Comparison of ENCODE assay signal across 8 cellular contexts in the genomic region with DNA sequence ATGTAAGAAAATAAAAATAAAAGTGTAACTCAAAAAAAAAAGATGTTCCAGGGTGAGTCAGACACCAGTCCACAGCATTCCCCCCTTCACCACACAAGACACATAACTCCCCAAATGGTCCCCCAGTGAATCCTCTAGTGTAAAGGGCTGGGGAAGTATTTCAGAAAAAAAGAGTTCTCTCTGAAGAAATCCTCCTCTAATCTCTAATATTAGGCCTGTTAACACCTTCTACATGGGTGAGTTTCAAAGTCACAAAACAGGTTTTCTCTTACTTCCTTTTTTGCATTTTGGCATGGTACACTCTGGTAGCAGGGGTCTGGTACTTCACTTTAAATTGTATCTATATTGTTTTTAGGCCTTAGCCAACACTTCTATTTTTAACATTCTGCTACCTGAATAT. TPM values are rescaled to one million over a fixed set of nuclear protein-coding genes. Genes with fewer than 3 reads are reported as not detected.
DNase-seq lines count a peak whose midpoint lies in the region; ATAC-seq and TF ChIP-seq lines count a peak whose summit lies in the region.
"Had no signal": no experiment of that assay in that cellular context is flagged by ENCODE, and none has a peak within 500 bp of the region (broad histone marks: within the 10 kb centered on the region; RNA-seq: fewer than 3 reads in every experiment).

No MANE protein-coding gene starts in this region.

- H3K36me3 ChIP-seq in RWPE2 (ENCODE audit: low read depth), result peaks cover 91% of the 10 kb centered on the region
- H3K36me3 ChIP-seq in naive thymus-derived CD4-positive, alpha-beta T cell (ENCODE audit: control insufficient read depth in 2 of 3, insufficient read depth in 3 of 3, low read length in 3 of 3), result peaks cover 0 to 12% (median 10%) of the 10 kb centered on the region in 3 experiments

- no peaks in the 10 kb centered on the region for H3K27me3 Mint-ChIP-seq in naive thymus-derived CD4-positive, alpha-beta T cell

- ATAC-seq in GM18517 (IDR thresholded peaks at IDR 0.05; ENCODE audit: unreplicated experiment), result peak; percentile 61
- peak; percentile 71 for ATAC-seq in GM21576 (IDR thresholded peaks at IDR 0.05; ENCODE audit: unreplicated experiment)
- ATAC-seq in RWPE2 (ENCODE audit: low read depth), result no peak
- no peak for ATAC-seq in naive thymus-derived CD4-positive, alpha-beta T cell
- no peak for ATAC-seq in HG03280 (IDR thresholded peaks at IDR 0.05; ENCODE audit: unreplicated experiment)

- H3K27me3 ChIP-seq in RWPE2 (ENCODE audit: insufficient read depth, poor library complexity, severe bottlenecking), result no peaks in the 10 kb centered on the region
- no peaks in the 10 kb centered on the region for H3K27me3 ChIP-seq in naive thymus-derived CD4-positive, alpha-beta T cell (ENCODE audit: control insufficient read depth in 2 of 2, insufficient read depth in 2 of 2, low read length in 2 of 2)

- H3K4me1 Mint-ChIP-seq in naive thymus-derived CD4-positive, alpha-beta T cell, result peaks cover 22 to 93% (median 80%) of the 10 kb centered on the region in 7 donors

- H3K9me3 Mint-ChIP-seq in naive thymus-derived CD4-positive, alpha-beta T cell, result no peaks in the 10 kb centered on the region

- peak overlapping the region; percentile 95 for H3K27ac ChIP-seq in RWPE2 (ENCODE audit: poor library complexity, severe bottlenecking)
- no peak overlapping the region for H3K27ac ChIP-seq in naive thymus-derived CD4-positive, alpha-beta T cell (ENCODE audit: low read depth, low read length)

- CTCF ChIA-PET in naive thymus-derived CD4-positive, alpha-beta T cell (lab: Charles Lee), result no interaction called here

- H3K9me3 ChIP-seq in RWPE2 (ENCODE audit: severe bottlenecking), result no peaks in the 10 kb centered on the region
- H3K9me3 ChIP-seq in naive thymus-derived CD4-positive, alpha-beta T cell (ENCODE audit: control insufficient read depth in 2 of 3, low read length in 3 of 3), result no peaks in the 10 kb centered on the region

- peak overlapping the region in 4 of 10 donors; percentile 6 to 54 (median 45) for H3K4me3 Mint-ChIP-seq in naive thymus-derived CD4-positive, alpha-beta T cell

- POLR2A ChIA-PET in naive thymus-derived CD4-positive, alpha-beta T cell (lab: Charles Lee), result interaction anchor here (0.7 kb wide), 1 partner anchor 862 kb away, joined by 3 read pairs; no protein-coding TSS in a partner anchor

- intact Hi-C loops in naive thymus-derived CD4-positive, alpha-beta T cell (cut with micrococcal nuclease), result no loop called here

- H3K27ac Mint-ChIP-seq in naive thymus-derived CD4-positive, alpha-beta T cell, result peak overlapping the region in 7 of 9 donors; percentile 11 to 91 (median 65)

- DNase-seq in RWPE2 (ENCODE audit: low spot score) (no peak), AG08395 (ENCODE audit: low spot score) (no peak), KG1 (lab: John Stamatoyannopoulos, UW) (no peak)
- DNase-seq in naive thymus-derived CD4-positive, alpha-beta T cell, result no peak
- DNase-seq: stimulated activated CD4-positive, alpha-beta T cell treated with anti-CD3 and anti-CD28 coated beads, Interleukin-2, amount 100 ng/mL, for 24 hours had no signal

- peaks cover 86% of the 10 kb centered on the region for H3K4me1 ChIP-seq in RWPE2 (ENCODE audit: insufficient read depth, poor library complexity, severe bottlenecking)
- peaks cover 0 to 17% of the 10 kb centered on the region in 2 donors for H3K4me1 ChIP-seq in naive thymus-derived CD4-positive, alpha-beta T cell (ENCODE audit: control insufficient read depth in 2 of 2, insufficient read depth in 2 of 2, low read length in 2 of 2)

- H3K4me3 ChIP-seq in RWPE2 (ENCODE audit: severe bottlenecking), result no peak overlapping the region
- no peak overlapping the region for H3K4me3 ChIP-seq in naive thymus-derived CD4-positive, alpha-beta T cell (ENCODE audit: low read length)

- peaks cover 0 to 25% (median 18%) of the 10 kb centered on the region in 5 donors for H3K36me3 Mint-ChIP-seq in naive thymus-derived CD4-positive, alpha-beta T cell

- no peak for TF ChIP-seq CTCF in RWPE2 (IDR thresholded peaks at IDR 0.05; ENCODE audit: poor library complexity, severe bottlenecking)

RNA-seq across cellular contexts. Expression of gene RNF145, which starts 28.2 kb away (rescaled TPM):
- 100 to 1,000 TPM in 1 of 5 experiments, 10 to 100 TPM in 4; 51.8 to 142 (median 70.6) TPM for total RNA-seq in naive thymus-derived CD4-positive, alpha-beta T cell
- polyA plus RNA-seq in naive thymus-derived CD4-positive, alpha-beta T cell, result 10 to 100 TPM; 10.8 to 12.6 TPM

Comparison
In these comparisons a context has a peak if more than half of its experiments do, and no peak if none do; other contexts are left out.
1. ATAC-seq: peak in GM18517 (single experiment) and GM21576 (single experiment); none in RWPE2 (single experiment), naive thymus-derived CD4-positive, alpha-beta T cell (single experiment) and HG03280 (single experiment).